31 cellular contexts compared by ENCODE assay signal in the genomic region with DNA sequence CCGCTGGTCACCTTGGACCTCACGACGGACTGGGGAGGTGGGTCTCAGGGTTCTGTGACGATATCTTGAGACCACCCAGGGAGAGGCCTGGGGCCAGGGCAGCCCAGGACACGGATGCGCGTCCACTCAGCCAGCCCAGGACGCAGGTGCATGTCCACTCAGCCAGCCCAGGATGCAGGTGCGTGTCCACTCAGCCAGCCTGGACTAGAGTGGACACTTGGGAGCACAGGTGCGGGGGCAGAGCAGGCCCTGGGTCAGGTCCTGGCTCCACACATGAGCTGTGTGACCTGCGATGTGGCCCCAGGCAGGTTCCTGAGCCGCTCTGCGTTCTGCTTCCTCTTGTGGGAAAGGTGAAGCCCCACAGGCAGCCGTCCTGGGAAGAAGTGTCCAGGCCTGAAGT. TPM values are rescaled to one million over a fixed set of nuclear protein-coding genes. Genes with fewer than 3 reads are reported as not detected.
DNase-seq lines count a peak whose midpoint lies in the region; ATAC-seq, FAIRE-seq and TF ChIP-seq lines count a peak whose summit lies in the region.
"Had no signal": no experiment of that assay in that cellular context is flagged by ENCODE, and none has a peak within 500 bp of the region (broad histone marks: within the 10 kb centered on the region; RNA-seq: fewer than 3 reads in every experiment).

No MANE protein-coding gene starts in this region.

- no peak for FAIRE-seq in kidney (lab: Jason Lieb, UNC)
- FAIRE-seq: A204.1, GM12878, GM12892, GM18507 had no signal

- intact Hi-C loops in Right ventricle myocardium superior (cut with DNase I) (no loop called here), left cardiac atrium (cut with DNase I) (no loop called here), kidney (cut with DNase I) (no loop called here)

- H3K36me3 ChIP-seq in BLaER1 (no peaks in the 10 kb centered on the region), kidney (ENCODE audit: control insufficient read depth in 1 of 2, insufficient read depth in 2 of 2, low read length in 2 of 2) (no peaks in the 10 kb centered on the region)
- no peaks in the 10 kb centered on the region for H3K36me3 ChIP-seq in BLaER1 treated with 17β-estradiol and CSF1 and Interleukin-3, amounts not matched to agents 10 nM and 100 nM
- H3K36me3 ChIP-seq: BE2C had no signal

- no peak for TF ChIP-seq CTCF in kidney (IDR thresholded peaks at IDR 0.05; ENCODE audit: borderline replicate concordance, extremely low read depth, insufficient read depth)

- H3K4me1 ChIP-seq in BLaER1, result peaks cover 93% of the 10 kb centered on the region
- H3K4me1 ChIP-seq in BLaER1 treated with 17β-estradiol and CSF1 and Interleukin-3, amounts not matched to agents 10 nM and 100 nM, result peaks cover 31 to 94% (median 81%) of the 10 kb centered on the region in 10 experiments
- no peaks in the 10 kb centered on the region for H3K4me1 ChIP-seq in kidney (ENCODE audit: control insufficient read depth in 1 of 2, insufficient read depth in 1 of 2, low read depth in 1 of 2, low read length in 2 of 2)
- H3K4me1 ChIP-seq: BE2C had no signal

- no peaks in the 10 kb centered on the region for H3K9me3 ChIP-seq in BLaER1
- peaks cover 0 to 9% (median 0%) of the 10 kb centered on the region in 11 experiments; a peak in 5 of 22 replicates for H3K9me3 ChIP-seq in BLaER1 treated with 17β-estradiol and CSF1 and Interleukin-3, amounts not matched to agents 10 nM and 100 nM (replicated peaks in 1 of 11)
- no peaks in the 10 kb centered on the region for H3K9me3 ChIP-seq in kidney (ENCODE audit: control insufficient read depth in 1 of 2, low read length in 2 of 2)
- H3K9me3 ChIP-seq: BE2C had no signal

- no peak overlapping the region for H3K9ac ChIP-seq in BLaER1
- no peak overlapping the region for H3K9ac ChIP-seq in BLaER1 treated with 17β-estradiol and CSF1 and Interleukin-3, amounts not matched to agents 10 nM and 100 nM
- no peak overlapping the region for H3K9ac ChIP-seq in kidney (ENCODE audit: low read length in 2 of 2)

- H3K27ac ChIP-seq in BLaER1, result no peak overlapping the region
- H3K27ac ChIP-seq in BLaER1 treated with 17β-estradiol and CSF1 and Interleukin-3, amounts not matched to agents 10 nM and 100 nM, result no peak overlapping the region
- no peak overlapping the region for H3K27ac ChIP-seq in kidney (ENCODE audit: low read depth in 2 of 2, low read length in 2 of 2)

- peak overlapping the region; percentile 82 for H3K4me2 ChIP-seq in BLaER1
- peak overlapping the region in 7 of 11 experiments; percentile 67 to 94 (median 87); a peak in 11 of 22 replicates for H3K4me2 ChIP-seq in BLaER1 treated with 17β-estradiol and CSF1 and Interleukin-3, amounts not matched to agents 10 nM and 100 nM

- H3K27me3 ChIP-seq in BLaER1, result peaks cover 37% of the 10 kb centered on the region
- peaks cover 11 to 86% (median 37%) of the 10 kb centered on the region in 11 experiments for H3K27me3 ChIP-seq in BLaER1 treated with 17β-estradiol and CSF1 and Interleukin-3, amounts not matched to agents 10 nM and 100 nM

- H3K4me3 ChIP-seq in BLaER1 (no peak overlapping the region), kidney (ENCODE audit: low read length in 2 of 2) (no peak overlapping the region)
- no peak overlapping the region for H3K4me3 ChIP-seq in BLaER1 treated with 17β-estradiol and CSF1 and Interleukin-3, amounts not matched to agents 10 nM and 100 nM
- H3K4me3 ChIP-seq: GM12878 had no signal

- ATAC-seq in Right ventricle myocardium superior (ENCODE audit: poor library complexity) (no peak), left cardiac atrium (no peak), HG03457 (IDR thresholded peaks at IDR 0.05; ENCODE audit: unreplicated experiment) (no peak), HG03025 (IDR thresholded peaks at IDR 0.05; ENCODE audit: low FRiP score, unreplicated experiment) (no peak)
- ATAC-seq in stimulated activated naive CD8-positive, alpha-beta T cell treated with anti-CD3 and anti-CD28 coated beads, Interleukin-15, Interleukin-2, amounts not matched to agents 100 U/mL and 50 U/mL, for 24 hours, result no peak
- ATAC-seq: GM12878 had no signal

- peak; percentile 14 for DNase-seq in Right ventricle myocardium superior
- no peak for DNase-seq in left cardiac atrium
- peak; percentile 60 for DNase-seq in kidney
- no peak for DNase-seq in stimulated activated naive CD8-positive, alpha-beta T cell treated with anti-CD3 and anti-CD28 coated beads, Interleukin-15, Interleukin-2, amounts not matched to agents 100 U/mL and 50 U/mL, for 24 hours
- DNase-seq: 8988T; ACHN; BE2C; C1 segment of cervical spinal cord; CD4-positive, alpha-beta memory T cell; CD4-positive, CD25-positive, alpha-beta regulatory T cell; CD8-positive, alpha-beta memory T cell; COR-L47; DMS 273 treated with DMSO at 0.1 percent for 48 hours; DMS153; DMS53; DMS79; DND-41; EL; GDM1 had no signal

- peaks cover 32% of the 10 kb centered on the region; the same call in 1 of the 2 replicates for H4K20me1 ChIP-seq in BLaER1
- peaks cover 0 to 70% (median 25%) of the 10 kb centered on the region in 11 experiments; a peak in 17 of 22 replicates for H4K20me1 ChIP-seq in BLaER1 treated with 17β-estradiol and CSF1 and Interleukin-3, amounts not matched to agents 10 nM and 100 nM

RNA-seq across cellular contexts. Expression of gene KNDC1, which starts 22.2 kb away (rescaled TPM):
- not detected for total RNA-seq in Right ventricle myocardium superior
- under 1 TPM; 0.34 to 0.50 TPM for total RNA-seq in left cardiac atrium
- total RNA-seq in kidney, result 8.7 TPM
- 0.43 TPM for polyA plus RNA-seq in kidney (ENCODE audit: insufficient read depth, low read depth, low replicate concordance)
- total RNA-seq: A673; CD8-positive, alpha-beta memory T cell; Daoy had no signal
- polyA plus RNA-seq: CD4-positive, CD25-positive, alpha-beta regulatory T cell had no signal

RNA-seq across cellular contexts. Expression of gene UTF1, which starts 47.8 kb away (rescaled TPM):
- total RNA-seq in Right ventricle myocardium superior (not detected), left cardiac atrium (not detected), kidney (not detected)
- not detected for polyA plus RNA-seq in kidney (ENCODE audit: insufficient read depth, low read depth, low replicate concordance)
- total RNA-seq: A673; CD4-positive, alpha-beta memory T cell; CD4-positive, CD25-positive, alpha-beta regulatory T cell; CD8-positive, alpha-beta memory T cell; Daoy; G401; GM12878 had no signal
- polyA plus RNA-seq: AG04450; CD4-positive, alpha-beta memory T cell; CD4-positive, CD25-positive, alpha-beta regulatory T cell; CD8-positive, alpha-beta memory T cell; GM12878 had no signal

RNA-seq across cellular contexts. Expression of gene VENTX, which starts 55.5 kb away (rescaled TPM):
- total RNA-seq in Right ventricle myocardium superior (0.43 TPM), left cardiac atrium (1 to 10 TPM; 1.3 TPM), kidney (3.3 TPM)
- 0.39 TPM for polyA plus RNA-seq in kidney (ENCODE audit: insufficient read depth, low read depth, low replicate concordance)
- total RNA-seq: A673; CD4-positive, alpha-beta memory T cell; CD4-positive, CD25-positive, alpha-beta regulatory T cell; CD8-positive, alpha-beta memory T cell; Daoy; G401; GM12878 had no signal
- polyA plus RNA-seq: AG04450; CD4-positive, alpha-beta memory T cell; CD4-positive, CD25-positive, alpha-beta regulatory T cell; CD8-positive, alpha-beta memory T cell had no signal

Comparison
In these comparisons a context has a peak if more than half of its experiments do, and no peak if none do; other contexts are left out.
1. DNase-seq: peak in Right ventricle myocardium superior (single experiment) and kidney (single experiment); none in left cardiac atrium (single experiment) and stimulated activated naive CD8-positive, alpha-beta T cell treated with anti-CD3 and anti-CD28 coated beads, Interleukin-15, Interleukin-2, amounts not matched to agents 100 U/mL and 50 U/mL, for 24 hours (single experiment).